ENCODE assay signal across 8 cellular contexts in genomic region chr3:12288466-12289129, GRCh38. TPM values are rescaled to one million over a fixed set of nuclear protein-coding genes. Genes with fewer than 3 reads are reported as not detected.
A peak's percentile ranks its signal among the peaks of the same experiment; 100 is the strongest.
DNase-seq lines count a peak whose midpoint lies in the region; ATAC-seq and TF ChIP-seq lines count a peak whose summit lies in the region.

Gene PPARG, plus strand, starts transcription at chr3:12289070. Its CDS starts 90,642 bp downstream, at chr3:12379712.

- H3K4me1 Mint-ChIP-seq in GM23338, result no peaks in the 10 kb centered on the region; the same call in 2 of the 3 replicates
- peaks cover 23% of the 10 kb centered on the region for H3K4me1 Mint-ChIP-seq in activated naive CD8-positive, alpha-beta T cell treated with anti-CD3 and anti-CD28 coated beads, Interleukin-2, amount 50 U/mL, for 24 hours

- no peaks in the 10 kb centered on the region for H3K36me3 ChIP-seq in GM23338 (ENCODE audit: insufficient read depth)

- peaks cover 4% of the 10 kb centered on the region; the same call in 1 of the 2 replicates for H4K20me1 ChIP-seq in GM23338 (replicated peaks; ENCODE audit: insufficient read depth)

- no peaks in the 10 kb centered on the region for H3F3A ChIP-seq in GM23338 (replicated peaks; ENCODE audit: low read depth)

- H3K27ac ChIP-seq in AG04450 (ENCODE audit: low read depth, low read length) (no peak within 1 kb of the TSS), GM23338 (ENCODE audit: low read depth) (no peak within 1 kb of the TSS)

- peak within 1 kb of the TSS; percentile 83 for H2AFZ ChIP-seq in GM23338

- DNase-seq in AG04450 (ENCODE audit: low read depth, low spot score) (no peak), GM23338 (ENCODE audit: low spot score) (peak; percentile 82), hepatic stellate cell (ENCODE audit: low spot score) (peak; percentile 45), retinal pigment epithelial cell (ENCODE audit: low read depth) (peak; percentile 35), Ammon's horn (ENCODE audit: low spot score) (no peak), NAMALWA (ENCODE audit: low spot score) (no peak)
- no peak for DNase-seq in activated naive CD8-positive, alpha-beta T cell treated with anti-CD3 and anti-CD28 coated beads, Interleukin-2, amount 50 U/mL, for 24 hours

- H3K27ac Mint-ChIP-seq in GM23338, result no peak within 1 kb of the TSS
- H3K27ac Mint-ChIP-seq in activated naive CD8-positive, alpha-beta T cell treated with anti-CD3 and anti-CD28 coated beads, Interleukin-2, amount 50 U/mL, for 24 hours, result no peak within 1 kb of the TSS

- H3K27me3 Mint-ChIP-seq in GM23338 (ENCODE audit: insufficient read depth, low read depth, poor library complexity), result peaks cover 35% of the 10 kb centered on the region
- peaks cover 68% of the 10 kb centered on the region for H3K27me3 Mint-ChIP-seq in activated naive CD8-positive, alpha-beta T cell treated with anti-CD3 and anti-CD28 coated beads, Interleukin-2, amount 50 U/mL, for 24 hours

- no peaks in the 10 kb centered on the region for H3K9me2 ChIP-seq in GM23338 (ENCODE audit: insufficient read depth)

- H3K79me2 ChIP-seq in GM23338 (replicated peaks; ENCODE audit: insufficient read depth), result no peaks in the 10 kb centered on the region

- ATAC-seq in GM23338, result peak; percentile 87
- ATAC-seq in activated naive CD8-positive, alpha-beta T cell treated with anti-CD3 and anti-CD28 coated beads, Interleukin-2, amount 50 U/mL, for 24 hours, result peak; percentile 72
- ATAC-seq in HG02938 (IDR thresholded peaks at IDR 0.05; ENCODE audit: unreplicated experiment), result no peak

- H3K27me3 ChIP-seq in AG04450 (ENCODE audit: control insufficient read depth, insufficient read depth, low read length) (no peaks in the 10 kb centered on the region), GM23338 (ENCODE audit: insufficient read depth) (peaks cover 84% of the 10 kb centered on the region)

- CTCF ChIA-PET in AG04450 (lab: Charles Lee), result interaction anchor here (1.2 kb wide), 1 partner anchor 191 kb away, joined by 3 read pairs; no protein-coding TSS in a partner anchor

- no peaks in the 10 kb centered on the region for H3K36me3 Mint-ChIP-seq in GM23338 (ENCODE audit: low read depth)
- peaks cover 1% of the 10 kb centered on the region for H3K36me3 Mint-ChIP-seq in activated naive CD8-positive, alpha-beta T cell treated with anti-CD3 and anti-CD28 coated beads, Interleukin-2, amount 50 U/mL, for 24 hours (ENCODE audit: low read depth)

- no peaks in the 10 kb centered on the region for H3K9me3 Mint-ChIP-seq in GM23338
- H3K9me3 Mint-ChIP-seq in activated naive CD8-positive, alpha-beta T cell treated with anti-CD3 and anti-CD28 coated beads, Interleukin-2, amount 50 U/mL, for 24 hours, result peaks cover 7% of the 10 kb centered on the region

- H3K4me3 ChIP-seq in AG04450 (ENCODE audit: low read depth, low read length), result peak within 1 kb of the TSS; percentile 77
- H3K4me3 ChIP-seq in GM23338, result peak within 1 kb of the TSS; percentile 60
- peak within 1 kb of the TSS; percentile 80 for H3K4me3 ChIP-seq in retinal pigment epithelial cell (ENCODE audit: low read length)

- 0 out of 2 replicates have a peak, but pooled peaks cover 4% of the 10 kb centered on the region for H3K4me1 ChIP-seq in GM23338 (ENCODE audit: insufficient read depth)

- peak within 1 kb of the TSS; percentile 78 for H3K4me3 Mint-ChIP-seq in GM23338
- H3K4me3 Mint-ChIP-seq in activated naive CD8-positive, alpha-beta T cell treated with anti-CD3 and anti-CD28 coated beads, Interleukin-2, amount 50 U/mL, for 24 hours, result peak within 1 kb of the TSS; percentile 53

- TF ChIP-seq CTCF in AG04450 (IDR thresholded peaks at IDR 0.05; ENCODE audit: low read depth, low read length) (no peak), GM23338 (conservative IDR thresholded peaks at IDR 0.05; ENCODE audit: low read depth in 2 of 2) (no peak), retinal pigment epithelial cell (conservative IDR thresholded peaks at IDR 0.05; ENCODE audit: low read depth, low read length) (no peak)

- no peaks in the 10 kb centered on the region for H3K9me3 ChIP-seq in AG04450 (ENCODE audit: control insufficient read depth, insufficient read depth, low read length)

- POLR2A ChIA-PET in AG04450 (lab: Yijun Ruan, JAX), result no interaction called here

- H3K4me2 ChIP-seq in GM23338, result peak within 1 kb of the TSS; percentile 92

TF ChIP-seq in GM23338, 12 proteins besides CTCF, POLR2A, EP300 and RAD21:
- TF ChIP-seq ETS1 (IDR thresholded peaks at IDR 0.05) (no peak), JUNB (IDR thresholded peaks at IDR 0.05; ENCODE audit: unreplicated experiment) (no peak), STAT1 (IDR thresholded peaks at IDR 0.05; ENCODE audit: unreplicated experiment) (no peak), CREB1 (CRISPR knock-in tag; IDR thresholded peaks at IDR 0.05; ENCODE audit: low read depth) (no peak), NANOG (IDR thresholded peaks at IDR 0.05; ENCODE audit: borderline replicate concordance) (no peak), ZNF114 (CRISPR knock-in tag; IDR thresholded peaks at IDR 0.05) (no peak), EZH2 (IDR thresholded peaks at IDR 0.05; ENCODE audit: low read depth, unreplicated experiment) (peak; percentile 22), POLR2AphosphoS5 (IDR thresholded peaks at IDR 0.05; ENCODE audit: low read depth) (no peak)

RNA-seq across cellular contexts. Expression of gene PPARG, which starts in this region (rescaled TPM):
- polyA plus RNA-seq in AG04450 (2011; rRNA removed), result 28.7 and 33.8 TPM in 2 replicates
- 38.9 and 41.3 TPM in 2 replicates for polyA minus RNA-seq in AG04450 (2011; rRNA and poly(A)+ RNA removed)
- total RNA-seq in GM23338 (2014; rRNA removed; shearing (Covaris generic)), result 0.42 TPM in 1 of 2 replicates, not detected in the other
- 0.15 TPM in 1 of 2 replicates, not detected in the other for polyA plus RNA-seq in GM23338 (2016; fragmentation: Nextera tagmentation; extraction: Ambion mirVana)

Comparison
In these comparisons a context has a peak if more than half of its experiments do, and no peak if none do; other contexts are left out.
1. RNA of gene PPARG (polyA plus RNA-seq): 28.7 to 33.8 TPM in AG04450; 0.15 TPM in GM23338; every median in the first group is over 10 times any median in the second.
2. Peak in DNase-seq, ATAC-seq, H3K4me3 ChIP-seq and H3K4me2 ChIP-seq in GM23338; RNA of the gene not detected or under 1 TPM.
3. DNase-seq: peak in hepatic stellate cell (single experiment) and retinal pigment epithelial cell (single experiment); none in AG04450 (single experiment), activated naive CD8-positive, alpha-beta T cell treated with anti-CD3 and anti-CD28 coated beads, Interleukin-2, amount 50 U/mL, for 24 hours (single experiment), Ammon's horn (single experiment) and NAMALWA (single experiment).
4. Peak in every context shown above with its lines, with median percentiles within 50 percentile points of each other: H3K4me3 ChIP-seq.